1 cellular context compared by ENCODE assay signal in genomic region chr22:37484115-37485005, GRCh38.
TF ChIP-seq lines count a peak whose summit lies in the region.

No MANE protein-coding gene starts in this region.

TF ChIP-seq in GM12878, 131 proteins besides CTCF, POLR2A, EP300 and RAD21 (continues in another document):
- TF ChIP-seq STAT3 (IDR thresholded peaks at IDR 0.05; ENCODE audit: low read depth, low read length), result no peak
- peak; percentile 84 for TF ChIP-seq MXI1 (IDR thresholded peaks at IDR 0.05; ENCODE audit: low read depth, low read length)
- TF ChIP-seq CBX5 (IDR thresholded peaks at IDR 0.05; ENCODE audit: low read depth), result no peak
- peak; percentile 90 for TF ChIP-seq ZBTB40 (IDR thresholded peaks at IDR 0.05; ENCODE audit: borderline replicate concordance)
- TF ChIP-seq ZNF207 (IDR thresholded peaks at IDR 0.05; ENCODE audit: borderline replicate concordance), result peak; percentile 38; the same call in 1 of the 2 replicates
- peak; percentile 37 for TF ChIP-seq RELA (IDR thresholded peaks at IDR 0.05; ENCODE audit: borderline replicate concordance, partially characterized antibody)
- no peak for TF ChIP-seq CHD1 (IDR thresholded peaks at IDR 0.05; ENCODE audit: low read depth, low read length)
- TF ChIP-seq DPF2 (IDR thresholded peaks at IDR 0.05), result peak; percentile 8; the same call in 1 of the 2 replicates
- TF ChIP-seq, protein P1, sequence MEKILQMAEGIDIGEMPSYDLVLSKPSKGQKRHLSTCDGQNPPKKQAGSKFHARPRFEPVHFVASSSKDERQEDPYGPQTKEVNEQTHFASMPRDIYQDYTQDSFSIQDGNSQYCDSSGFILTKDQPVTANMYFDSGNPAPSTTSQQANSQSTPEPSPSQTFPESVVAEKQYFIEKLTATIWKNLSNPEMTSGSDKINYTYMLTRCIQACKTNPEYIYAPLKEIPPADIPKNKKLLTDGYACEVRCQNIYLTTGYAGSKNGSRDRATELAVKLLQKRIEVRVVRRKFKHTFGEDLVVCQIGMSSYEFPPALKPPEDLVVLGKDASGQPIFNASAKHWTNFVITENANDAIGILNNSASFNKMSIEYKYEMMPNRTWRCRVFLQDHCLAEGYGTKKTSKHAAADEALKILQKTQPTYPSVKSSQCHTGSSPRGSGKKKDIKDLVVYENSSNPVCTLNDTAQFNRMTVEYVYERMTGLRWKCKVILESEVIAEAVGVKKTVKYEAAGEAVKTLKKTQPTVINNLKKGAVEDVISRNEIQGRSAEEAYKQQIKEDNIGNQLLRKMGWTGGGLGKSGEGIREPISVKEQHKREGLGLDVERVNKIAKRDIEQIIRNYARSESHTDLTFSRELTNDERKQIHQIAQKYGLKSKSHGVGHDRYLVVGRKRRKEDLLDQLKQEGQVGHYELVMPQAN (conservative IDR thresholded peaks at IDR 0.05), result peak; percentile 68; the same call in 1 of the 2 replicates
- TF ChIP-seq, protein P2, sequence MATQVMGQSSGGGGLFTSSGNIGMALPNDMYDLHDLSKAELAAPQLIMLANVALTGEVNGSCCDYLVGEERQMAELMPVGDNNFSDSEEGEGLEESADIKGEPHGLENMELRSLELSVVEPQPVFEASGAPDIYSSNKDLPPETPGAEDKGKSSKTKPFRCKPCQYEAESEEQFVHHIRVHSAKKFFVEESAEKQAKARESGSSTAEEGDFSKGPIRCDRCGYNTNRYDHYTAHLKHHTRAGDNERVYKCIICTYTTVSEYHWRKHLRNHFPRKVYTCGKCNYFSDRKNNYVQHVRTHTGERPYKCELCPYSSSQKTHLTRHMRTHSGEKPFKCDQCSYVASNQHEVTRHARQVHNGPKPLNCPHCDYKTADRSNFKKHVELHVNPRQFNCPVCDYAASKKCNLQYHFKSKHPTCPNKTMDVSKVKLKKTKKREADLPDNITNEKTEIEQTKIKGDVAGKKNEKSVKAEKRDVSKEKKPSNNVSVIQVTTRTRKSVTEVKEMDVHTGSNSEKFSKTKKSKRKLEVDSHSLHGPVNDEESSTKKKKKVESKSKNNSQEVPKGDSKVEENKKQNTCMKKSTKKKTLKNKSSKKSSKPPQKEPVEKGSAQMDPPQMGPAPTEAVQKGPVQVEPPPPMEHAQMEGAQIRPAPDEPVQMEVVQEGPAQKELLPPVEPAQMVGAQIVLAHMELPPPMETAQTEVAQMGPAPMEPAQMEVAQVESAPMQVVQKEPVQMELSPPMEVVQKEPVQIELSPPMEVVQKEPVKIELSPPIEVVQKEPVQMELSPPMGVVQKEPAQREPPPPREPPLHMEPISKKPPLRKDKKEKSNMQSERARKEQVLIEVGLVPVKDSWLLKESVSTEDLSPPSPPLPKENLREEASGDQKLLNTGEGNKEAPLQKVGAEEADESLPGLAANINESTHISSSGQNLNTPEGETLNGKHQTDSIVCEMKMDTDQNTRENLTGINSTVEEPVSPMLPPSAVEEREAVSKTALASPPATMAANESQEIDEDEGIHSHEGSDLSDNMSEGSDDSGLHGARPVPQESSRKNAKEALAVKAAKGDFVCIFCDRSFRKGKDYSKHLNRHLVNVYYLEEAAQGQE (IDR thresholded peaks at IDR 0.05; ENCODE audit: low read depth, low read length), result peak; percentile 11; the same call in 1 of the 2 replicates
- TF ChIP-seq, protein P3, sequence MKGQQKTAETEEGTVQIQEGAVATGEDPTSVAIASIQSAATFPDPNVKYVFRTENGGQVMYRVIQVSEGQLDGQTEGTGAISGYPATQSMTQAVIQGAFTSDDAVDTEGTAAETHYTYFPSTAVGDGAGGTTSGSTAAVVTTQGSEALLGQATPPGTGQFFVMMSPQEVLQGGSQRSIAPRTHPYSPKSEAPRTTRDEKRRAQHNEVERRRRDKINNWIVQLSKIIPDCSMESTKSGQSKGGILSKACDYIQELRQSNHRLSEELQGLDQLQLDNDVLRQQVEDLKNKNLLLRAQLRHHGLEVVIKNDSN (IDR thresholded peaks at IDR 0.05; ENCODE audit: borderline replicate concordance, extremely low read length, insufficient read depth, low read depth, low read length), result peak; percentile 87
- peak; percentile 72; the same call in 1 of the 2 replicates for TF ChIP-seq ATF7 (IDR thresholded peaks at IDR 0.05; ENCODE audit: low read depth)
- peak; percentile 89 for TF ChIP-seq SPI1 (IDR thresholded peaks at IDR 0.05; ENCODE audit: borderline replicate concordance, insufficient read depth, low read depth, low read length)
- peak; percentile 46; the same call in 1 of the 2 replicates for TF ChIP-seq ZBED1 (IDR thresholded peaks at IDR 0.05; ENCODE audit: borderline replicate concordance)
- peak; percentile 38 for TF ChIP-seq SP1 (IDR thresholded peaks at IDR 0.05; ENCODE audit: low read depth, low read length)
- TF ChIP-seq, protein P4, sequence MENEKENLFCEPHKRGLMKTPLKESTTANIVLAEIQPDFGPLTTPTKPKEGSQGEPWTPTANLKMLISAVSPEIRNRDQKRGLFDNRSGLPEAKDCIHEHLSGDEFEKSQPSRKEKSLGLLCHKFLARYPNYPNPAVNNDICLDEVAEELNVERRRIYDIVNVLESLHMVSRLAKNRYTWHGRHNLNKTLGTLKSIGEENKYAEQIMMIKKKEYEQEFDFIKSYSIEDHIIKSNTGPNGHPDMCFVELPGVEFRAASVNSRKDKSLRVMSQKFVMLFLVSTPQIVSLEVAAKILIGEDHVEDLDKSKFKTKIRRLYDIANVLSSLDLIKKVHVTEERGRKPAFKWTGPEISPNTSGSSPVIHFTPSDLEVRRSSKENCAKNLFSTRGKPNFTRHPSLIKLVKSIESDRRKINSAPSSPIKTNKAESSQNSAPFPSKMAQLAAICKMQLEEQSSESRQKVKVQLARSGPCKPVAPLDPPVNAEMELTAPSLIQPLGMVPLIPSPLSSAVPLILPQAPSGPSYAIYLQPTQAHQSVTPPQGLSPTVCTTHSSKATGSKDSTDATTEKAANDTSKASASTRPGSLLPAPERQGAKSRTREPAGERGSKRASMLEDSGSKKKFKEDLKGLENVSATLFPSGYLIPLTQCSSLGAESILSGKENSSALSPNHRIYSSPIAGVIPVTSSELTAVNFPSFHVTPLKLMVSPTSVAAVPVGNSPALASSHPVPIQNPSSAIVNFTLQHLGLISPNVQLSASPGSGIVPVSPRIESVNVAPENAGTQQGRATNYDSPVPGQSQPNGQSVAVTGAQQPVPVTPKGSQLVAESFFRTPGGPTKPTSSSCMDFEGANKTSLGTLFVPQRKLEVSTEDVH (IDR thresholded peaks at IDR 0.05; ENCODE audit: low read depth, partially characterized antibody), result peak; percentile 57
- 0 out of 2 replicates have a peak, but pooled peaks have one; percentile 57 for TF ChIP-seq MTA3 (IDR thresholded peaks at IDR 0.05; ENCODE audit: borderline replicate concordance, low read length)
- TF ChIP-seq CREM (IDR thresholded peaks at IDR 0.05; ENCODE audit: low read depth), result peak; percentile 82
- peak; percentile 33; the same call in 1 of the 2 replicates for TF ChIP-seq RB1 (IDR thresholded peaks at IDR 0.05; ENCODE audit: borderline replicate concordance)
- peak; percentile 33 for TF ChIP-seq MEF2B (IDR thresholded peaks at IDR 0.05; ENCODE audit: partially characterized antibody, poor library complexity, severe bottlenecking)
- TF ChIP-seq NBN (IDR thresholded peaks at IDR 0.05), result peak; percentile 80
- peak; percentile 72 for TF ChIP-seq MTA2 (IDR thresholded peaks at IDR 0.05; ENCODE audit: low read depth)
- peak; percentile 60; the same call in 1 of the 2 replicates for TF ChIP-seq RELB (IDR thresholded peaks at IDR 0.05; ENCODE audit: low read depth)
- peak; percentile 59 for TF ChIP-seq PKNOX1 (IDR thresholded peaks at IDR 0.05)
- peak; percentile 36; the same call in 2 of the 3 replicates for TF ChIP-seq POU2F2 (IDR thresholded peaks at IDR 0.05; ENCODE audit: borderline replicate concordance, low read depth, low read length)
- no peak for TF ChIP-seq KAT2A (conservative IDR thresholded peaks at IDR 0.05; ENCODE audit: control insufficient read depth, low read depth, low read length)
- TF ChIP-seq CBFB (IDR thresholded peaks at IDR 0.05; ENCODE audit: low read depth), result peak; percentile 47; the same call in 1 of the 2 replicates
- no peak for TF ChIP-seq YBX1 (IDR thresholded peaks at IDR 0.05)
- no peak for TF ChIP-seq SIX5 (IDR thresholded peaks at IDR 0.05; ENCODE audit: low read depth, low read length, severe bottlenecking)
- TF ChIP-seq FOXK2 (IDR thresholded peaks at IDR 0.05), result peak; percentile 85
- no peak for TF ChIP-seq STAT1 (conservative IDR thresholded peaks at IDR 0.05)
- no peak for TF ChIP-seq PRDM15 (CRISPR knock-in tag; IDR thresholded peaks at IDR 0.05)
- TF ChIP-seq RUNX3 (IDR thresholded peaks at IDR 0.05; ENCODE audit: low read length), result peak; percentile 51
